ENCODE assay signal across 9 cellular contexts in the genomic region with DNA sequence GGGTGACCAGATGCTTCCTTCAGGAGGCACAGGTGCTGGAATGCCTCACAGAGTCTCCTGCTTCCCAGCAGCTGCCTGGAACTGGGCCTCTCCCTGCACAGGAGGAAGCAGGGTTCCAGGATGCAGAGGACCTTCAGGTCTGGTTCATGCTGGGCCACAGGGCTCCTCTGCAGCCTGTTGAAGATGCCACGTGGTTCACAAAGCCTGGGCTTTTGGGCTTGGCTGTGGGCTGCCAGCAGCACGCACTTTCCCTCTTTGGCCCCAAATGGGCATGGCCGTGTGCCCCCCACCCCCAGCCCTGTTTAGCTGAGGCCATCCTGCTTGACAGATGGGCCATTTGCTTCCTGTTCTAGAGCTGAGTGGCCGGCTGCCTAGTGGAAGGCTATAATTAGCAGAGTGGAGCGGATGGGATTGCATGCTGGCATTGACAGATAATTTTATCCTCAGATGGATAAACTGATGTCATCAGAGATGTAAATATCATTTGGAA. TPM values are rescaled to one million over a fixed set of nuclear protein-coding genes. Genes with fewer than 3 reads are reported as not detected.
DNase-seq lines count a peak whose midpoint lies in the region; ATAC-seq and TF ChIP-seq lines count a peak whose summit lies in the region.
"Had no signal": no experiment of that assay in that cellular context is flagged by ENCODE, and none has a peak within 500 bp of the region (broad histone marks: within the 10 kb centered on the region; RNA-seq: fewer than 3 reads in every experiment).

No MANE protein-coding gene starts in this region.

- H3K27me3 ChIP-seq in SJCRH30: no peaks in the 10 kb centered on the region
- H3K27me3 ChIP-seq in heart left ventricle: no peaks in the 10 kb centered on the region
- H3K27me3 ChIP-seq in rectal smooth muscle tissue (ENCODE audit: control insufficient read depth, insufficient read depth, low read length): no peaks in the 10 kb centered on the region
- peaks cover 27% of the 10 kb centered on the region for H3K27me3 ChIP-seq in MM.1S (replicated peaks; ENCODE audit: insufficient read depth, low read length)

- H3K9ac ChIP-seq in rectal smooth muscle tissue (ENCODE audit: low read length) (no peak overlapping the region), MM.1S (ENCODE audit: low read length) (no peak overlapping the region)

- intact Hi-C loops in heart left ventricle (cut with DNase I): no loop called here

- H4K20me1 ChIP-seq in MM.1S (ENCODE audit: insufficient read depth, low read length): no peaks in the 10 kb centered on the region

- H3K9me3 ChIP-seq in SJCRH30 (replicated peaks): no peaks in the 10 kb centered on the region
- no peaks in the 10 kb centered on the region for H3K9me3 ChIP-seq in heart left ventricle
- no peaks in the 10 kb centered on the region for H3K9me3 ChIP-seq in MM.1S (replicated peaks; ENCODE audit: insufficient read depth, low read length)

- H3K4me2 ChIP-seq in MM.1S (ENCODE audit: low read depth, low read length): no peak overlapping the region

- DNase-seq in DMS 273 treated with DMSO at 0.1 percent for 48 hours (lab: John Stamatoyannopoulos, UW) (peak; percentile 87), SJCRH30 (peak; percentile 54 to 67), heart left ventricle (peak in 4 of 5 donors; percentile 60 to 83 (median 66)), GM13977 (ENCODE audit: low spot score) (no peak), MM.1S (no peak)
- DNase-seq in stimulated activated CD4-positive, alpha-beta T cell treated with anti-CD3 and anti-CD28 coated beads, Interleukin-12 subunit alpha, Interleukin-12 subunit beta, amount 100 ng/mL, for 4 hours: no peak
- DNase-seq: activated T-cell treated with anti-CD3 and anti-CD28 coated beads, Interleukin-2, amount 50 U/mL, for 1 hour had no signal

- in situ Hi-C loops in GM13977 (cut with MboI; ENCODE audit: low pct_unique_long_range_greater_than_20kb, low sequenced_read_pairs, unreplicated experiment): no loop called here

- no peaks in the 10 kb centered on the region for H3K9me2 ChIP-seq in MM.1S (replicated peaks; ENCODE audit: insufficient read depth, low read length)

- TF ChIP-seq POLR2A in heart left ventricle (IDR thresholded peaks at IDR 0.05): no peak

- H3K36me3 ChIP-seq in SJCRH30: no peaks in the 10 kb centered on the region
- no peaks in the 10 kb centered on the region for H3K36me3 ChIP-seq in heart left ventricle
- no peaks in the 10 kb centered on the region for H3K36me3 ChIP-seq in rectal smooth muscle tissue (ENCODE audit: control insufficient read depth, insufficient read depth, low read length)
- no peaks in the 10 kb centered on the region for H3K36me3 ChIP-seq in MM.1S (replicated peaks; ENCODE audit: insufficient read depth, low read length)

- H3K27ac ChIP-seq in SJCRH30 (peak overlapping the region; percentile 59), heart left ventricle (peak overlapping the region; percentile 53 to 92 (median 82)), rectal smooth muscle tissue (ENCODE audit: low read depth, low read length) (peak overlapping the region; percentile 97), MM.1S (ENCODE audit: low read length) (no peak overlapping the region)

- WGBS in heart left ventricle, 4 donors: 0 to 16% (median 11%) methylated on average over 2 to 5 of the region's 5 CpGs

- H2AFZ ChIP-seq in MM.1S (ENCODE audit: low read length): no peak overlapping the region

- no peak for TF ChIP-seq CTCF in heart left ventricle (IDR thresholded peaks at IDR 0.05)
- TF ChIP-seq CTCF in GM13977 (IDR thresholded peaks at IDR 0.05; ENCODE audit: extremely low read depth, insufficient read depth, missing control alignments): no peak
- TF ChIP-seq CTCF in MM.1S (IDR thresholded peaks at IDR 0.05; ENCODE audit: low read length): no peak

- peaks cover 37% of the 10 kb centered on the region for H3K4me1 ChIP-seq in SJCRH30
- peaks cover 16 to 79% (median 62%) of the 10 kb centered on the region in 12 donors for H3K4me1 ChIP-seq in heart left ventricle
- H3K4me1 ChIP-seq in rectal smooth muscle tissue (ENCODE audit: control insufficient read depth, insufficient read depth, low read length): peaks cover 88% of the 10 kb centered on the region
- H3K4me1 ChIP-seq in MM.1S (ENCODE audit: low read length): no peaks in the 10 kb centered on the region

- H3K4me3 ChIP-seq in SJCRH30 (no peak overlapping the region), heart left ventricle (no peak overlapping the region), rectal smooth muscle tissue (ENCODE audit: low read length) (peak overlapping the region; percentile 4), MM.1S (ENCODE audit: low read length) (no peak overlapping the region)

- H3F3A ChIP-seq in MM.1S (ENCODE audit: insufficient read depth, low read length): no peaks in the 10 kb centered on the region

- ATAC-seq in heart left ventricle (peak; percentile 55 to 83 (median 75)), GM21786 (IDR thresholded peaks at IDR 0.05; ENCODE audit: unreplicated experiment) (no peak)

- no peaks in the 10 kb centered on the region for H3K79me2 ChIP-seq in MM.1S (ENCODE audit: low read length)

RNA-seq across cellular contexts. Expression of a gene that starts 28.0 kb away (rescaled TPM):
- total RNA-seq in SJCRH30 (2014; rRNA removed; shearing (Covaris generic)): 12.2 and 13.5 TPM in 2 replicates
- 10 to 100 TPM in 6 of 9 donors, 1 to 10 TPM in 3; 4.5 to 20.2 (median 11.1) TPM for total RNA-seq in heart left ventricle
- polyA plus RNA-seq in heart left ventricle: 10 to 100 TPM; 10.5 to 12.5 TPM

Comparison
In these comparisons a context has a peak if more than half of its experiments do, and no peak if none do; other contexts are left out.
1. DNase-seq: peak in DMS 273 treated with DMSO at 0.1 percent for 48 hours (single experiment), SJCRH30 (2 of 2) and heart left ventricle (4 of 5); none in GM13977 (single experiment), stimulated activated CD4-positive, alpha-beta T cell treated with anti-CD3 and anti-CD28 coated beads, Interleukin-12 subunit alpha, Interleukin-12 subunit beta, amount 100 ng/mL, for 4 hours (single experiment) and MM.1S (single experiment).